ENCODE assay signal across 9 cellular contexts in genomic region chr9:110101531-110102161, GRCh38.
DNase-seq lines count a peak whose midpoint lies in the region; ATAC-seq and TF ChIP-seq lines count a peak whose summit lies in the region.
"Had no signal": no experiment of that assay in that cellular context is flagged by ENCODE, and none has a peak within 500 bp of the region (broad histone marks: within the 10 kb centered on the region; RNA-seq: fewer than 3 reads in every experiment).

No MANE protein-coding gene starts in this region.

- H3K27me3 Mint-ChIP-seq in nephron (ENCODE audit: low read depth): no peaks in the 10 kb centered on the region

- H3K4me1 Mint-ChIP-seq in nephron: peaks cover 81% of the 10 kb centered on the region

- H3K36me3 Mint-ChIP-seq in nephron (ENCODE audit: low read depth): no peaks in the 10 kb centered on the region

- no peaks in the 10 kb centered on the region for H3K9me3 Mint-ChIP-seq in nephron

- H3K27ac Mint-ChIP-seq in nephron: peak overlapping the region; percentile 35 to 66 (median 56)

- ATAC-seq in GM18868 (IDR thresholded peaks at IDR 0.05; ENCODE audit: unreplicated experiment): peak; percentile 74
- ATAC-seq in GM21786 (IDR thresholded peaks at IDR 0.05; ENCODE audit: unreplicated experiment): peak; percentile 82
- ATAC-seq in HG03520 (IDR thresholded peaks at IDR 0.05; ENCODE audit: unreplicated experiment): peak; percentile 85

- DNase-seq in UCSD-AML1 (lab: John Stamatoyannopoulos, UW; ENCODE audit: unreplicated experiment) (no peak), HK-2 (ENCODE audit: unreplicated experiment) (no peak)
- DNase-seq in activated CD4-positive, alpha-beta T cell treated with anti-CD3 and anti-CD28 coated beads, Interleukin-2, amount 50 U/mL, for 48 hours: no peak
- DNase-seq in activated effector memory CD4-positive, alpha-beta T cell treated with Interleukin-2 at 50 U/mL for 16 hours: no peak
- DNase-seq: islet precursor cell had no signal

- H3K4me3 Mint-ChIP-seq in nephron: no peak overlapping the region

- TF ChIP-seq CTCF in nephron (IDR thresholded peaks at IDR 0.05; ENCODE audit: unreplicated experiment in 3 of 3): no peak
